ENCODE assay signal across 29 cellular contexts in genomic region chr1:52518962-52519361, GRCh38.
"Had no signal": no experiment of that assay in that cellular context is flagged by ENCODE, and none has a peak within 500 bp of the region (broad histone marks: within the 10 kb centered on the region; RNA-seq: fewer than 3 reads in every experiment).

No MANE protein-coding gene starts in this region.

- H3K27me3 Mint-ChIP-seq: progenitor cell of endocrine pancreas; stimulated activated naive B cell treated with anti-CD40 and anti-IgM and Interleukin-4, amounts not matched to agents 10 μg/mL and 1 μg/mL and 100 μg/mL, for 72 hours; stimulated activated naive CD8-positive, alpha-beta T cell treated with anti-CD3 and anti-CD28 coated beads, Interleukin-15, Interleukin-2, amounts not matched to agents 100 ng/mL and 50 ng/mL, for 24 hours; type B pancreatic cell had no signal

- H3K4me1 ChIP-seq: neural progenitor cell, right lobe of liver, sigmoid colon, suprapubic skin, testis, tibial artery, transverse colon, upper lobe of right lung, uterus had no signal

- H3K4me3 Mint-ChIP-seq: natural killer cell; nephron; neural progenitor cell; stimulated activated effector memory CD8-positive, alpha-beta T cell treated with anti-CD3 and anti-CD28 coated beads, Interleukin-12 subunit alpha, Interleukin-12 subunit beta, amount 100 ng/mL, for 72 hours; stimulated activated naive B cell treated with anti-CD40 and anti-IgM and Interleukin-4, amounts not matched to agents 10 μg/mL and 1 μg/mL and 100 μg/mL, for 72 hours; stimulated activated naive CD8-positive, alpha-beta T cell treated with anti-CD3 and anti-CD28 coated beads, Interleukin-15, Interleukin-2, amounts not matched to agents 100 ng/mL and 50 ng/mL, for 24 hours; type B pancreatic cell had no signal

- H3K4me3 ChIP-seq: neural progenitor cell, ovary, psoas muscle, right lobe of liver, sigmoid colon, suprapubic skin, testis, tibial artery, transverse colon, upper lobe of right lung, uterus had no signal

- H3K27ac ChIP-seq: neural progenitor cell, ovary, parathyroid adenoma, psoas muscle, right lobe of liver, sigmoid colon, suprapubic skin, testis, tibial artery, transverse colon, upper lobe of right lung, uterus had no signal

- H3K4me1 Mint-ChIP-seq: nephron, neural progenitor cell had no signal

- H3K27ac Mint-ChIP-seq: natural killer cell; nephron; neural progenitor cell; stimulated activated effector memory CD8-positive, alpha-beta T cell treated with anti-CD3 and anti-CD28 coated beads, Interleukin-12 subunit alpha, Interleukin-12 subunit beta, amount 100 ng/mL, for 72 hours; stimulated activated naive B cell treated with anti-CD40 and anti-IgM and Interleukin-4, amounts not matched to agents 10 μg/mL and 1 μg/mL and 100 μg/mL, for 72 hours; stimulated activated naive CD8-positive, alpha-beta T cell treated with anti-CD3 and anti-CD28 coated beads, Interleukin-15, Interleukin-2, amounts not matched to agents 100 ng/mL and 50 ng/mL, for 24 hours; type B pancreatic cell had no signal

- H3K27me3 ChIP-seq: neural progenitor cell, ovary, right lobe of liver, sigmoid colon, suprapubic skin, testis, tibial artery, transverse colon, upper lobe of right lung, uterus had no signal

- ATAC-seq: natural killer cell; psoas muscle; right cardiac atrium; right lobe of liver; stimulated activated effector memory CD8-positive, alpha-beta T cell treated with anti-CD3 and anti-CD28 coated beads, Interleukin-12 subunit alpha, Interleukin-12 subunit beta, amount 100 ng/mL, for 72 hours; upper lobe of right lung had no signal

- H3K36me3 ChIP-seq: ovary, uterus had no signal

- FAIRE-seq: small intestine had no signal

- DNase-seq: natural killer cell; occipital lobe; ovary; posterior cingulate gyrus; psoas muscle; right lobe of liver; sigmoid colon; small intestine; stimulated activated CD4-positive, alpha-beta T cell treated with anti-CD3 and anti-CD28 coated beads, Interleukin-15, amount 100 ng/mL, for 24 hours; stimulated activated CD4-positive, alpha-beta T cell treated with anti-CD3 and anti-CD28 coated beads, Interleukin-2, amount 100 ng/mL, for 24 hours; stimulated activated CD4-positive, alpha-beta T cell treated with anti-CD3 and anti-CD28 coated beads, Interleukin-2, amount 100 ng/mL, for 48 hours; stimulated activated CD4-positive, alpha-beta T cell treated with anti-CD3 and anti-CD28 coated beads, Interleukin-4, amount 100 ng/mL, for 24 hours; stimulated activated naive B cell treated with anti-CD40 and anti-IgM and Interleukin-4, amounts not matched to agents 10 μg/mL and 1 μg/mL and 100 μg/mL, for 72 hours; stimulated activated naive CD4-positive, alpha-beta T cell treated with Interleukin-2 at 50 U/mL for 16 hours; substantia nigra; testis; tibial artery; transverse colon; upper lobe of right lung; uterus had no signal

- H3K9me3 Mint-ChIP-seq: natural killer cell; nephron; neural progenitor cell; stimulated activated effector memory CD8-positive, alpha-beta T cell treated with anti-CD3 and anti-CD28 coated beads, Interleukin-12 subunit alpha, Interleukin-12 subunit beta, amount 100 ng/mL, for 72 hours; stimulated activated naive B cell treated with anti-CD40 and anti-IgM and Interleukin-4, amounts not matched to agents 10 μg/mL and 1 μg/mL and 100 μg/mL, for 72 hours; stimulated activated naive CD8-positive, alpha-beta T cell treated with anti-CD3 and anti-CD28 coated beads, Interleukin-15, Interleukin-2, amounts not matched to agents 100 ng/mL and 50 ng/mL, for 24 hours; type B pancreatic cell had no signal

- H3K9me3 ChIP-seq: ovary, psoas muscle, right lobe of liver, sigmoid colon, suprapubic skin, testis, tibial artery, transverse colon, upper lobe of right lung, uterus had no signal
